In genomic region chrX:130001893-130002292, GRCh38 we compare ENCODE assay signal across 22 cellular contexts.
"Had no signal": no experiment of that assay in that cellular context is flagged by ENCODE, and none has a peak within 500 bp of the region (broad histone marks: within the 10 kb centered on the region; RNA-seq: fewer than 3 reads in every experiment).

No MANE protein-coding gene starts in this region.

- H3K4me3 ChIP-seq: body of pancreas, cardiac muscle cell, heart left ventricle, sigmoid colon, SJSA1, smooth muscle cell, tibial artery had no signal

- H3K27ac ChIP-seq: body of pancreas, cardiac muscle cell, heart left ventricle, sigmoid colon, SJSA1, tibial artery had no signal

- H3K36me3 Mint-ChIP-seq: natural killer cell treated with Interleukin-12 subunit alpha and Interleukin-12 subunit beta and Interleukin-15 and Interleukin-18, amount 100 ng/mL, for 72 hours had no signal

- H3K27me3 Mint-ChIP-seq: natural killer cell treated with Interleukin-12 subunit alpha and Interleukin-12 subunit beta and Interleukin-15 and Interleukin-18, amount 100 ng/mL, for 72 hours had no signal

- H3K36me3 ChIP-seq: cardiac muscle cell, SJSA1 had no signal

- DNase-seq: activated CD4-positive, alpha-beta T cell treated with anti-CD3 and anti-CD28 coated beads, Interleukin-2, amount 50 U/mL, for 1 hour; activated CD8-positive, alpha-beta memory T cell treated with anti-CD3 and anti-CD28 coated beads for 24 hours; activated CD8-positive, alpha-beta memory T cell treated with anti-CD3 and anti-CD28 coated beads, Interleukin-2, amount 50 U/mL, for 4 hours; activated naive CD4-positive, alpha-beta T cell treated with Interleukin-2 at 50 U/mL for 16 hours; activated T-cell treated with anti-CD3 and anti-CD28 coated beads, Interleukin-2, amount 50 U/mL, for 24 hours; anterior cingulate cortex; body of pancreas; effector CD8-positive, alpha-beta T cell; heart left ventricle; islet precursor cell; left cardiac atrium; sigmoid colon; stimulated activated CD4-positive, alpha-beta T cell treated with anti-CD3 and anti-CD28 coated beads, Interleukin-15, amount 100 ng/mL, for 24 hours; stimulated activated naive CD4-positive, alpha-beta T cell; T1000; tibial artery had no signal

- H3K9me3 ChIP-seq: body of pancreas, heart left ventricle, sigmoid colon, SJSA1, tibial artery had no signal

- H3K27ac Mint-ChIP-seq: activated T-cell treated with anti-CD3 and anti-CD28 coated beads, Interleukin-2, amount 50 U/mL, for 24 hours; activated T-helper 2 cell treated with anti-CD3 and anti-CD28 coated beads, Interferon-gamma antibody, Interleukin-2, Interleukin-4, amounts not matched to agents 10 μg/mL and 5 μg/mL and 100 μg/mL, durations not matched to agents 14 hours and 24 hours and 36 hours had no signal

- H3K27me3 ChIP-seq: body of pancreas, cardiac muscle cell, heart left ventricle, sigmoid colon, SJSA1, tibial artery had no signal

- H3K4me3 Mint-ChIP-seq: activated T-cell treated with anti-CD3 and anti-CD28 coated beads, Interleukin-2, amount 50 U/mL, for 24 hours; natural killer cell treated with Interleukin-12 subunit alpha and Interleukin-12 subunit beta and Interleukin-15 and Interleukin-18, amount 100 ng/mL, for 72 hours had no signal

- H3K9me3 Mint-ChIP-seq: activated T-cell treated with anti-CD3 and anti-CD28 coated beads, Interleukin-2, amount 50 U/mL, for 24 hours; activated T-helper 2 cell treated with anti-CD3 and anti-CD28 coated beads, Interferon-gamma antibody, Interleukin-2, Interleukin-4, amounts not matched to agents 10 μg/mL and 5 μg/mL and 100 μg/mL, durations not matched to agents 14 hours and 24 hours and 36 hours; natural killer cell treated with Interleukin-12 subunit alpha and Interleukin-12 subunit beta and Interleukin-15 and Interleukin-18, amount 100 ng/mL, for 72 hours had no signal

- ATAC-seq: activated CD4-positive, CD25-positive, alpha-beta regulatory T cell treated with anti-CD3 and anti-CD28 coated beads, Interleukin-2, amount 50 U/mL, for 24 hours; body of pancreas; heart left ventricle; left cardiac atrium had no signal
